ENCODE assay signal across 8 cellular contexts in genomic region chr1:226937940-226938725, GRCh38.
DNase-seq lines count a peak whose midpoint lies in the region; ATAC-seq and TF ChIP-seq lines count a peak whose summit lies in the region.

No MANE protein-coding gene starts in this region.

- peaks cover 31 to 38% (median 33%) of the 10 kb centered on the region in 11 experiments for H3K9me3 ChIP-seq in BLaER1 treated with 17β-estradiol and CSF1 and Interleukin-3, amounts not matched to agents 10 nM and 100 nM (replicated peaks in 1 of 11)

- peaks cover 4% of the 10 kb centered on the region for H3K27me3 Mint-ChIP-seq in nephron (ENCODE audit: low read depth)

- H3K4me2 ChIP-seq in BLaER1 treated with 17β-estradiol and CSF1 and Interleukin-3, amounts not matched to agents 10 nM and 100 nM: peak overlapping the region; percentile 79 to 98 (median 94)
- H3K4me2 ChIP-seq in KMS-11: peak overlapping the region; percentile 85

- peaks cover 29% of the 10 kb centered on the region for H3K4me1 Mint-ChIP-seq in nephron

- H3K4me3 ChIP-seq in BLaER1 treated with 17β-estradiol and CSF1 and Interleukin-3, amounts not matched to agents 10 nM and 100 nM: peak overlapping the region in 4 of 10 experiments; percentile 69 to 75 (median 74); a peak in 6 of 20 replicates
- H3K4me3 ChIP-seq in KMS-11 (IDR thresholded peaks at IDR 0.05; ENCODE audit: insufficient read depth, low read depth, low read length) (no peak overlapping the region), brain microvascular endothelial cell (ENCODE audit: low read depth, low read length) (no peak overlapping the region)

- peaks cover 39 to 52% (median 47%) of the 10 kb centered on the region in 10 experiments for H3K4me1 ChIP-seq in BLaER1 treated with 17β-estradiol and CSF1 and Interleukin-3, amounts not matched to agents 10 nM and 100 nM
- peaks cover 20% of the 10 kb centered on the region for H3K4me1 ChIP-seq in KMS-11 (ENCODE audit: low read depth, poor library complexity, severe bottlenecking)

- H3K79me2 ChIP-seq in KMS-11 (ENCODE audit: insufficient read depth, low read depth): peaks cover 26% of the 10 kb centered on the region; the same call in 1 of the 2 replicates

- peak overlapping the region in 10 of 11 experiments; percentile 85 to 97 (median 94); a peak in 19 of 22 replicates for H3K9ac ChIP-seq in BLaER1 treated with 17β-estradiol and CSF1 and Interleukin-3, amounts not matched to agents 10 nM and 100 nM
- H3K9ac ChIP-seq in KMS-11: peak overlapping the region; percentile 94; the same call in 1 of the 2 replicates

- peaks cover 0 to 7% (median 0%) of the 10 kb centered on the region in 11 experiments; a peak in 1 of 22 replicates for H3K36me3 ChIP-seq in BLaER1 treated with 17β-estradiol and CSF1 and Interleukin-3, amounts not matched to agents 10 nM and 100 nM
- H3K36me3 ChIP-seq in KMS-11 (ENCODE audit: insufficient read depth) (no peaks in the 10 kb centered on the region), brain microvascular endothelial cell (replicated peaks) (no peaks in the 10 kb centered on the region)

- DNase-seq in brain microvascular endothelial cell (no peak), SW 1271 (lab: John Stamatoyannopoulos, UW) (no peak), GM19240 (ENCODE audit: insufficient read length, low spot score) (no peak)

- H3K4me3 Mint-ChIP-seq in nephron: peak overlapping the region; percentile 89 to 92 (median 91)

- H3K9me3 Mint-ChIP-seq in nephron: peaks cover 18% of the 10 kb centered on the region

- H2AFZ ChIP-seq in KMS-11 (ENCODE audit: low read depth): peak overlapping the region; percentile 72; the same call in 1 of the 2 replicates

- ATAC-seq in HG03095 (IDR thresholded peaks at IDR 0.05; ENCODE audit: unreplicated experiment) (no peak), HG03108 (IDR thresholded peaks at IDR 0.05; ENCODE audit: unreplicated experiment) (no peak)

- in situ Hi-C loops in brain microvascular endothelial cell (cut with HindIII; ENCODE audit: low pct_ligation_motif_present, low sequenced_read_pairs): no loop called here

- H4K20me1 ChIP-seq in BLaER1 treated with 17β-estradiol and CSF1 and Interleukin-3, amounts not matched to agents 10 nM and 100 nM: peaks cover 0 to 13% (median 0%) of the 10 kb centered on the region in 11 experiments; a peak in 7 of 22 replicates
- H4K20me1 ChIP-seq in KMS-11 (ENCODE audit: insufficient read depth): no peaks in the 10 kb centered on the region

- peak overlapping the region; percentile 76 to 99 (median 97); a peak in 21 of 22 replicates for H3K27ac ChIP-seq in BLaER1 treated with 17β-estradiol and CSF1 and Interleukin-3, amounts not matched to agents 10 nM and 100 nM
- H3K27ac ChIP-seq in KMS-11 (peak overlapping the region; percentile 98), brain microvascular endothelial cell (peak overlapping the region; percentile 83)

- TF ChIP-seq CTCF in KMS-11 (conservative IDR thresholded peaks at IDR 0.05; ENCODE audit: low read depth, low read length) (no peak), brain microvascular endothelial cell (IDR thresholded peaks at IDR 0.05; ENCODE audit: low read depth, low read length, missing control alignments) (no peak), nephron (IDR thresholded peaks at IDR 0.05; ENCODE audit: unreplicated experiment in 3 of 3) (no peak)

- no peaks in the 10 kb centered on the region for H3K27me3 ChIP-seq in BLaER1 treated with 17β-estradiol and CSF1 and Interleukin-3, amounts not matched to agents 10 nM and 100 nM
- H3K27me3 ChIP-seq in KMS-11 (ENCODE audit: insufficient read depth, low read depth) (no peaks in the 10 kb centered on the region), brain microvascular endothelial cell (replicated peaks) (no peaks in the 10 kb centered on the region)

- H3K36me3 Mint-ChIP-seq in nephron (ENCODE audit: low read depth): peaks cover 19% of the 10 kb centered on the region

- peak overlapping the region; percentile 87 to 98 (median 98) for H3K27ac Mint-ChIP-seq in nephron
